Comparison of ENCODE assay signal across 14 cellular contexts in genomic region chr4:99979872-99980271, GRCh38.
"Had no signal": no experiment of that assay in that cellular context is flagged by ENCODE, and none has a peak within 500 bp of the region (broad histone marks: within the 10 kb centered on the region; RNA-seq: fewer than 3 reads in every experiment).

No MANE protein-coding gene starts in this region.

- H3K4me3 Mint-ChIP-seq: activated naive CD4-positive, alpha-beta T cell treated with anti-CD3 and anti-CD28 coated beads, Interleukin-2, amount 10 ng/mL, durations not matched to agents 7 days and 5 days; neural crest cell had no signal

- H3K9me3 ChIP-seq: esophagus muscularis mucosa, gastrocnemius medialis, ovary, suprapubic skin, upper lobe of left lung had no signal

- H3K36me3 Mint-ChIP-seq: activated naive CD4-positive, alpha-beta T cell treated with anti-CD3 and anti-CD28 coated beads, Interleukin-2, amount 10 ng/mL, durations not matched to agents 7 days and 5 days had no signal

- H3K27me3 ChIP-seq: esophagus muscularis mucosa, gastrocnemius medialis, ovary, sigmoid colon, suprapubic skin, upper lobe of left lung had no signal

- H3K4me1 Mint-ChIP-seq: activated naive CD4-positive, alpha-beta T cell treated with anti-CD3 and anti-CD28 coated beads, Interleukin-2, amount 10 ng/mL, durations not matched to agents 7 days and 5 days; neural crest cell had no signal

- H3K4me3 ChIP-seq: esophagus muscularis mucosa, gastrocnemius medialis, ovary, sigmoid colon, suprapubic skin, upper lobe of left lung had no signal

- H3K4me1 ChIP-seq: esophagus muscularis mucosa, gastrocnemius medialis, sigmoid colon, suprapubic skin, upper lobe of left lung had no signal

- ATAC-seq: gastrocnemius medialis; left ventricle myocardium superior; stimulated activated naive CD8-positive, alpha-beta T cell treated with anti-CD3 and anti-CD28 coated beads, Interleukin-15, Interleukin-2, amounts not matched to agents 100 U/mL and 50 U/mL, for 24 hours had no signal

- DNase-seq: activated CD4-positive, alpha-beta T cell treated with anti-CD3 and anti-CD28 coated beads for 48 hours; activated naive CD4-positive, alpha-beta T cell treated with anti-CD3 and anti-CD28 coated beads, Interleukin-2, amount 10 ng/mL, durations not matched to agents 7 days and 5 days; amniotic stem cell; gastrocnemius medialis; left ventricle myocardium superior; ovary; sigmoid colon; stimulated activated CD4-positive, alpha-beta T cell treated with anti-CD3 and anti-CD28 coated beads, Interleukin-4, amount 100 ng/mL, for 1 hour; stimulated activated CD8-positive, alpha-beta memory T cell treated with anti-CD3 and anti-CD28 coated beads, Interleukin-4, amount 100 ng/mL, for 48 hours; stimulated activated naive CD8-positive, alpha-beta T cell treated with anti-CD3 and anti-CD28 coated beads, Interleukin-15, Interleukin-2, amounts not matched to agents 100 U/mL and 50 U/mL, for 24 hours; upper lobe of left lung had no signal

- H3K27ac ChIP-seq: esophagus muscularis mucosa, gastrocnemius medialis, ovary, sigmoid colon, suprapubic skin, upper lobe of left lung had no signal

- H3K27ac Mint-ChIP-seq: activated naive CD4-positive, alpha-beta T cell treated with anti-CD3 and anti-CD28 coated beads, Interleukin-2, amount 10 ng/mL, durations not matched to agents 7 days and 5 days had no signal

- H3K36me3 ChIP-seq: esophagus muscularis mucosa, gastrocnemius medialis, ovary, sigmoid colon, suprapubic skin, upper lobe of left lung had no signal
